ENCODE assay signal across 1 cellular context in the genomic region with DNA sequence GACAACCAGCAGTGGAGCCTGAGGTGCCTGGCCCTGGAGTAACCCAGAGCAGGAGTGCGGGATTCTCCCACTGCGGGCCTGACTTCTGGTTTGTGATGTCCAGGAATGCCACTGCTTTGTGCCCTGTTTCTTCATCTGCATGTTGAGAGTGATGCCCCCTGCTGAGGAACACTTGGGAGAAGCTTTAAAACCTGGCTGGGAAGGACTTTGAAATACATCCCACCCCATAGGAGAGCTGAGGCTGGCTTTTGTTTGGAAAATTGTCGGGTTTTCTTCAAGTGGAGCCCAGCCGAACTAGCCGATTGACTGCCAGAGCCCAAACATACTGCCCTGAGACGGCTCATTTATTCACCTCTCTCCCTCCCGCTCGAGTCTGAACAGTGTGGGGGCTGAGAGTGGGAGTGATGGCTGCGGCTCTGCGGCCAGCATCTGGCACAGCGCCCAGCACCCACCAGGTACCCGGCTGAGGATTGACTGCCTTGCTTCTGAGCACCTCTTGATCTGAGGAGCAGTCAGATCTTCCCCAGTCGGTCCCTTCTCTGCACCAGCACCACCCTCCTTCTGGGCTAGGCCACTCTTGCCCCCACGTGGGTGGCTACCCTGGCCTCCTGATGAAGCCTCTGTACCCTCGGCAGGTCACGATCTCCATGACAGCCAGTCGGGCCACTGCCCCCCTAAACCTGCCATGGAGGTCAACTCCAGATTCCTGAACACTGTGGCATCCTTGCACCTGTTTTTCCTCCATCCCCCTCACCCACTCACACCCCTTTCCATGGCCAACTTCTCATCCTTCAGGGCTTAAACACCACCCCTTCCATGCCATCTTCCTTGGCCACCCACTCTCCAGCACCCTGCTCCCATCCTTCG.
TF ChIP-seq lines count a peak whose summit lies in the region.

No MANE protein-coding gene starts in this region.

TF ChIP-seq in A549, 52 proteins besides CTCF, POLR2A, EP300 and RAD21 (continued from another document):
- TF ChIP-seq, protein P1, sequence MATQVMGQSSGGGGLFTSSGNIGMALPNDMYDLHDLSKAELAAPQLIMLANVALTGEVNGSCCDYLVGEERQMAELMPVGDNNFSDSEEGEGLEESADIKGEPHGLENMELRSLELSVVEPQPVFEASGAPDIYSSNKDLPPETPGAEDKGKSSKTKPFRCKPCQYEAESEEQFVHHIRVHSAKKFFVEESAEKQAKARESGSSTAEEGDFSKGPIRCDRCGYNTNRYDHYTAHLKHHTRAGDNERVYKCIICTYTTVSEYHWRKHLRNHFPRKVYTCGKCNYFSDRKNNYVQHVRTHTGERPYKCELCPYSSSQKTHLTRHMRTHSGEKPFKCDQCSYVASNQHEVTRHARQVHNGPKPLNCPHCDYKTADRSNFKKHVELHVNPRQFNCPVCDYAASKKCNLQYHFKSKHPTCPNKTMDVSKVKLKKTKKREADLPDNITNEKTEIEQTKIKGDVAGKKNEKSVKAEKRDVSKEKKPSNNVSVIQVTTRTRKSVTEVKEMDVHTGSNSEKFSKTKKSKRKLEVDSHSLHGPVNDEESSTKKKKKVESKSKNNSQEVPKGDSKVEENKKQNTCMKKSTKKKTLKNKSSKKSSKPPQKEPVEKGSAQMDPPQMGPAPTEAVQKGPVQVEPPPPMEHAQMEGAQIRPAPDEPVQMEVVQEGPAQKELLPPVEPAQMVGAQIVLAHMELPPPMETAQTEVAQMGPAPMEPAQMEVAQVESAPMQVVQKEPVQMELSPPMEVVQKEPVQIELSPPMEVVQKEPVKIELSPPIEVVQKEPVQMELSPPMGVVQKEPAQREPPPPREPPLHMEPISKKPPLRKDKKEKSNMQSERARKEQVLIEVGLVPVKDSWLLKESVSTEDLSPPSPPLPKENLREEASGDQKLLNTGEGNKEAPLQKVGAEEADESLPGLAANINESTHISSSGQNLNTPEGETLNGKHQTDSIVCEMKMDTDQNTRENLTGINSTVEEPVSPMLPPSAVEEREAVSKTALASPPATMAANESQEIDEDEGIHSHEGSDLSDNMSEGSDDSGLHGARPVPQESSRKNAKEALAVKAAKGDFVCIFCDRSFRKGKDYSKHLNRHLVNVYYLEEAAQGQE (IDR thresholded peaks at IDR 0.05): no peak
- no peak for TF ChIP-seq JUN (IDR thresholded peaks at IDR 0.05)
- TF ChIP-seq HOXA7 (CRISPR knock-in tag; IDR thresholded peaks at IDR 0.05): no peak
- TF ChIP-seq, protein P2, sequence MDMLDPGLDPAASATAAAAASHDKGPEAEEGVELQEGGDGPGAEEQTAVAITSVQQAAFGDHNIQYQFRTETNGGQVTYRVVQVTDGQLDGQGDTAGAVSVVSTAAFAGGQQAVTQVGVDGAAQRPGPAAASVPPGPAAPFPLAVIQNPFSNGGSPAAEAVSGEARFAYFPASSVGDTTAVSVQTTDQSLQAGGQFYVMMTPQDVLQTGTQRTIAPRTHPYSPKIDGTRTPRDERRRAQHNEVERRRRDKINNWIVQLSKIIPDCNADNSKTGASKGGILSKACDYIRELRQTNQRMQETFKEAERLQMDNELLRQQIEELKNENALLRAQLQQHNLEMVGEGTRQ (IDR thresholded peaks at IDR 0.05): no peak
- no peak for TF ChIP-seq HOXB13 (CRISPR knock-in tag; IDR thresholded peaks at IDR 0.05; ENCODE audit: low read depth)
- no peak for TF ChIP-seq SMC3 (IDR thresholded peaks at IDR 0.05)
- no peak for TF ChIP-seq HDAC2 (IDR thresholded peaks at IDR 0.05)
- TF ChIP-seq CBX8 (IDR thresholded peaks at IDR 0.05): no peak
- TF ChIP-seq, protein P3, sequence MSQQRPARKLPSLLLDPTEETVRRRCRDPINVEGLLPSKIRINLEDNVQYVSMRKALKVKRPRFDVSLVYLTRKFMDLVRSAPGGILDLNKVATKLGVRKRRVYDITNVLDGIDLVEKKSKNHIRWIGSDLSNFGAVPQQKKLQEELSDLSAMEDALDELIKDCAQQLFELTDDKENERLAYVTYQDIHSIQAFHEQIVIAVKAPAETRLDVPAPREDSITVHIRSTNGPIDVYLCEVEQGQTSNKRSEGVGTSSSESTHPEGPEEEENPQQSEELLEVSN (IDR thresholded peaks at IDR 0.05; ENCODE audit: borderline replicate concordance, low read depth): no peak
